In genomic region chr6:170554086-170554887, GRCh38 we compare ENCODE assay signal across 8 cellular contexts. TPM values are rescaled to one million over a fixed set of nuclear protein-coding genes. Genes with fewer than 3 reads are reported as not detected.
A peak's percentile ranks its signal among the peaks of the same experiment; 100 is the strongest.
DNase-seq lines count a peak whose midpoint lies in the region; ATAC-seq and TF ChIP-seq lines count a peak whose summit lies in the region.

Gene TBP (plus strand): TSS chr6:170554369. CDS start chr6:170557030, 2,661 bp downstream.

- ATAC-seq in GM18502 (IDR thresholded peaks at IDR 0.05; ENCODE audit: poor library complexity, unreplicated experiment) (peak; percentile 95), HG02943 (IDR thresholded peaks at IDR 0.05; ENCODE audit: low read depth, unreplicated experiment) (peak; percentile 95), left ventricle myocardium superior (peak; percentile 97)

- H3K4me3 ChIP-seq in prostate gland (peak within 1 kb of the TSS; percentile 93 to 96), urinary bladder (ENCODE audit: low read depth, low read length) (peak within 1 kb of the TSS; percentile 84)

- intact Hi-C loops in left ventricle myocardium superior (cut with micrococcal nuclease) (no loop called here), prostate gland (cut with DNase I) (loop anchor here (2.0 kb wide), 1 partner anchor 803 kb away; the partner anchor contains the start of genes DYNLT2 and ERMARD)

- DNase-seq in NCI-H187 (lab: John Stamatoyannopoulos, UW) (peak; percentile 82 to 95), T-helper 2 cell (peak; percentile 89 to 100 (median 97)), anterior cingulate cortex (lab: John Stamatoyannopoulos, UW) (peak; percentile 83 to 99 (median 96)), left ventricle myocardium superior (peak; percentile 97), prostate gland (ENCODE audit: low spot score) (peak; percentile 98)

- peak; percentile 38 for TF ChIP-seq POLR2A in prostate gland (IDR thresholded peaks at IDR 0.05)

- H3K27me3 ChIP-seq in prostate gland (replicated peaks; ENCODE audit: insufficient read depth), result no peaks in the 10 kb centered on the region

- H3K9me3 ChIP-seq in prostate gland, result no peaks in the 10 kb centered on the region

- H3K36me3 ChIP-seq in prostate gland, result no peaks in the 10 kb centered on the region
- H3K36me3 ChIP-seq in urinary bladder (ENCODE audit: insufficient read depth), result peaks cover 3% of the 10 kb centered on the region

- peaks cover 27% of the 10 kb centered on the region for H3K4me1 ChIP-seq in prostate gland (replicated peaks)
- H3K4me1 ChIP-seq in urinary bladder (ENCODE audit: insufficient read depth), result peaks cover 1% of the 10 kb centered on the region

- H3K27ac ChIP-seq in prostate gland (peak within 1 kb of the TSS; percentile 91 to 92), urinary bladder (ENCODE audit: low read depth) (peak within 1 kb of the TSS; percentile 93)

- 0% methylated on average over 48 of the region's 48 CpGs for WGBS in prostate gland
- WGBS in urinary bladder, result under 1% methylated on average over 48 of the region's 48 CpGs

- peak in 2 of 4 experiments; percentile 16 to 27 for TF ChIP-seq CTCF in prostate gland (IDR thresholded peaks at IDR 0.05)

RNA-seq across cellular contexts. Expression of gene TBP, which starts in this region (rescaled TPM):
- total RNA-seq in left ventricle myocardium superior, result 8.8 TPM
- 10 to 100 TPM; 19.6 to 36.9 TPM for total RNA-seq in prostate gland
- total RNA-seq in urinary bladder, result 11.4 TPM
- 13.7 TPM for polyA plus RNA-seq in urinary bladder

Comparison
In these comparisons a context has a peak if more than half of its experiments do, and no peak if none do; other contexts are left out.
1. Peak in every context shown above with its lines: DNase-seq, ATAC-seq, H3K4me3 ChIP-seq and H3K27ac ChIP-seq.